Comparison of ENCODE assay signal across 26 cellular contexts in the genomic region with DNA sequence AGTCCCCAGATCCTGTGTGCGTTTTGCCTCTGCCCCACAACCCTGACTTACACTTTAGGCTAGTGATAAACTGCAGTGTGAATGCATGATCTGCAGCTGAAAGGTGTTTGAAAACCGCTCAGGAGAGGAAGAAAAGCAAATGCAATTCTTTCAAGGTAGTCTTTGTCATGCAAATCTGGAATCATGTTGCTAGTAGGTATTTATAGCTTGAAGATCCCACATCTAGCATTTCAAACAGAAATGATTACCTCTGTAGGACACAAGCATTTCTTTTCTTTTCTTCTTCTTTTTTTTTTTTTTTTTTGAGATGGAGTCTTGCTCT. TPM values are rescaled to one million over a fixed set of nuclear protein-coding genes. Genes with fewer than 3 reads are reported as not detected.
DNase-seq lines count a peak whose midpoint lies in the region; ATAC-seq and TF ChIP-seq lines count a peak whose summit lies in the region.
"Had no signal": no experiment of that assay in that cellular context is flagged by ENCODE, and none has a peak within 500 bp of the region (broad histone marks: within the 10 kb centered on the region; RNA-seq: fewer than 3 reads in every experiment).

No MANE protein-coding gene starts in this region.

- no peaks in the 10 kb centered on the region for H4K20me1 ChIP-seq in GM23338 (replicated peaks; ENCODE audit: insufficient read depth)

- no peaks in the 10 kb centered on the region for H3K9me2 ChIP-seq in GM23338 (ENCODE audit: insufficient read depth)

- intact Hi-C loops in activated CD4-positive, alpha-beta T cell treated with anti-CD3 and anti-CD28 coated beads for 36 hours (cut with DNase I, micrococcal nuclease) = loop anchor here in 1 of 2 experiments (5.0 kb wide), 2 partner anchors 37 to 78 kb away; a partner anchor contains a TSS

- CTCF ChIA-PET in activated CD4-positive, alpha-beta T cell treated with anti-CD3 and anti-CD28 coated beads for 36 hours (lab: Charles Lee) = interaction anchor here (0.9 to 10.4 kb wide), 17 partner anchors 11 to 94 kb away, joined by 3 to 291 read pairs (median 5); a partner anchor contains a TSS

- no peak for DNase-seq in activated CD4-positive, alpha-beta T cell treated with anti-CD3 and anti-CD28 coated beads for 36 hours
- no peak for DNase-seq in activated CD4-positive, alpha-beta T cell treated with anti-CD3 and anti-CD28 coated beads, Interleukin-2, amount 50 U/mL, for 4 hours
- peak; percentile 66 for DNase-seq in GM23338 (ENCODE audit: low spot score)
- no peak for DNase-seq in T-helper 17 cell
- no peak for DNase-seq in NK-92 (lab: John Stamatoyannopoulos, UW; ENCODE audit: unreplicated experiment)
- no peak for DNase-seq in NCI-H446 treated with DMSO at 0.1 percent for 48 hours (lab: John Stamatoyannopoulos, UW)
- DNase-seq: activated CD4-positive, alpha-beta T cell treated with anti-CD3 and anti-CD28 coated beads, Interleukin-2, amount 50 U/mL, for 48 hours; activated T-cell treated with anti-CD3 and anti-CD28 coated beads, Interleukin-2, amount 50 U/mL, for 1 hour; effector memory CD8-positive, alpha-beta T cell; GOT3; heart left ventricle; NCI-H226; ovary; stimulated activated naive CD8-positive, alpha-beta T cell treated with anti-CD3 and anti-CD28 coated beads, Interleukin-15, Interleukin-2, amounts not matched to agents 100 U/mL and 50 U/mL, for 24 hours; uterus had no signal

- H3K4me1 Mint-ChIP-seq in activated CD4-positive, alpha-beta T cell treated with anti-CD3 and anti-CD28 coated beads for 36 hours = peaks cover 54% of the 10 kb centered on the region
- H3K4me1 Mint-ChIP-seq in GM23338 = peaks cover 23% of the 10 kb centered on the region
- peaks cover 43% of the 10 kb centered on the region for H3K4me1 Mint-ChIP-seq in T-helper 17 cell

- no peaks in the 10 kb centered on the region for H3F3A ChIP-seq in GM23338 (replicated peaks; ENCODE audit: low read depth)

- no peaks in the 10 kb centered on the region for H3K79me2 ChIP-seq in GM23338 (replicated peaks; ENCODE audit: insufficient read depth)

- H2AFZ ChIP-seq in GM23338 = no peak overlapping the region

- peak overlapping the region; percentile 58 for H3K4me2 ChIP-seq in GM23338

- H3K27ac Mint-ChIP-seq in activated CD4-positive, alpha-beta T cell treated with anti-CD3 and anti-CD28 coated beads for 36 hours = peak overlapping the region; percentile 13
- H3K27ac Mint-ChIP-seq in GM23338 (no peak overlapping the region), T-helper 17 cell (peak overlapping the region; percentile 53)
- H3K27ac Mint-ChIP-seq: effector memory CD8-positive, alpha-beta T cell; nephron had no signal

- H3K9me3 Mint-ChIP-seq in activated CD4-positive, alpha-beta T cell treated with anti-CD3 and anti-CD28 coated beads for 36 hours (ENCODE audit: low read depth) = no peaks in the 10 kb centered on the region
- no peaks in the 10 kb centered on the region; the same call in 2 of the 3 replicates for H3K9me3 Mint-ChIP-seq in GM23338
- H3K9me3 Mint-ChIP-seq: effector memory CD8-positive, alpha-beta T cell; nephron had no signal

- no peak overlapping the region for H3K4me3 Mint-ChIP-seq in activated CD4-positive, alpha-beta T cell treated with anti-CD3 and anti-CD28 coated beads for 36 hours
- H3K4me3 Mint-ChIP-seq in GM23338 (0 out of 3 replicates have a peak overlapping the region, but pooled peaks have one; percentile 17), T-helper 17 cell (no peak overlapping the region)
- H3K4me3 Mint-ChIP-seq: effector memory CD8-positive, alpha-beta T cell; nephron had no signal

- peaks cover 23% of the 10 kb centered on the region; the same call in 1 of the 2 replicates for H3K27me3 ChIP-seq in GM23338 (ENCODE audit: insufficient read depth)
- H3K27me3 ChIP-seq in iPS-18a (ENCODE audit: control insufficient read depth, insufficient read depth, low read length) = peaks cover 17% of the 10 kb centered on the region
- H3K27me3 ChIP-seq: ovary had no signal

- ATAC-seq in activated CD4-positive, alpha-beta T cell treated with anti-CD3 and anti-CD28 coated beads for 36 hours = no peak
- peak; percentile 13 for ATAC-seq in GM23338
- ATAC-seq in T-helper 17 cell = no peak
- ATAC-seq in GM21381 (IDR thresholded peaks at IDR 0.05; ENCODE audit: unreplicated experiment) = no peak
- ATAC-seq: effector memory CD8-positive, alpha-beta T cell had no signal

- no peaks in the 10 kb centered on the region for H3K27me3 Mint-ChIP-seq in activated CD4-positive, alpha-beta T cell treated with anti-CD3 and anti-CD28 coated beads for 36 hours
- H3K27me3 Mint-ChIP-seq in GM23338 (ENCODE audit: insufficient read depth, low read depth, poor library complexity) (peaks cover 14% of the 10 kb centered on the region), T-helper 17 cell (no peaks in the 10 kb centered on the region)

- H3K27ac ChIP-seq in GM23338 (ENCODE audit: low read depth) = peak overlapping the region; percentile 36; the same call in 1 of the 2 replicates
- no peak overlapping the region for H3K27ac ChIP-seq in iPS-18a (ENCODE audit: low read length)
- H3K27ac ChIP-seq: breast epithelium, heart left ventricle, ovary, SJSA1, thoracic aorta, uterus had no signal

- POLR2A ChIA-PET in activated CD4-positive, alpha-beta T cell treated with anti-CD3 and anti-CD28 coated beads for 36 hours (lab: Charles Lee) = interaction anchor here (0.5 to 2.7 kb wide), 3 partner anchors 23 to 1067 kb away, joined by 3 to 11 read pairs (median 3); no protein-coding TSS in a partner anchor

- H3K36me3 ChIP-seq in GM23338 (ENCODE audit: insufficient read depth) = no peaks in the 10 kb centered on the region
- H3K36me3 ChIP-seq in iPS-18a (ENCODE audit: control insufficient read depth, low read depth, low read length) = no peaks in the 10 kb centered on the region
- H3K36me3 ChIP-seq: breast epithelium, heart left ventricle, ovary, SJSA1, thoracic aorta, uterus had no signal

- peaks cover 16% of the 10 kb centered on the region; the same call in 1 of the 2 replicates for H3K4me1 ChIP-seq in GM23338 (ENCODE audit: insufficient read depth)
- H3K4me1 ChIP-seq in iPS-18a (ENCODE audit: control insufficient read depth, low read depth, low read length) = peaks cover 9% of the 10 kb centered on the region
- H3K4me1 ChIP-seq: breast epithelium had no signal

- H3K4me3 ChIP-seq in GM23338 (peak overlapping the region; percentile 7; the same call in 1 of the 2 replicates), iPS-18a (ENCODE audit: low read length) (peak overlapping the region; percentile 29)
- H3K4me3 ChIP-seq: breast epithelium, heart left ventricle, lung, ovary, SJSA1, thoracic aorta, uterus had no signal

- TF ChIP-seq CTCF in GM23338 (conservative IDR thresholded peaks at IDR 0.05; ENCODE audit: low read depth in 2 of 2) = no peak

- no peak overlapping the region for H3K9ac ChIP-seq in iPS-18a (ENCODE audit: low read length)

- H3K9me3 ChIP-seq in T-helper 17 cell (ENCODE audit: control insufficient read depth, low read length, poor library complexity, severe bottlenecking) = no peaks in the 10 kb centered on the region
- H3K9me3 ChIP-seq in iPS-18a (ENCODE audit: control insufficient read depth, low read depth, low read length) = no peaks in the 10 kb centered on the region
- H3K9me3 ChIP-seq: breast epithelium, heart left ventricle, ovary, SJSA1, thoracic aorta, uterus had no signal

- no peaks in the 10 kb centered on the region for H3K36me3 Mint-ChIP-seq in activated CD4-positive, alpha-beta T cell treated with anti-CD3 and anti-CD28 coated beads for 36 hours (ENCODE audit: low read depth)
- H3K36me3 Mint-ChIP-seq in GM23338 (ENCODE audit: low read depth) (peaks cover 5% of the 10 kb centered on the region; the same call in 2 of the 3 replicates), T-helper 17 cell (ENCODE audit: low read depth) (peaks cover 2% of the 10 kb centered on the region)
- H3K36me3 Mint-ChIP-seq: CD4-positive, CD25-positive, alpha-beta regulatory T cell had no signal

TF ChIP-seq in GM23338, 12 proteins besides CTCF, POLR2A, EP300 and RAD21:
- TF ChIP-seq POLR2AphosphoS5 (IDR thresholded peaks at IDR 0.05; ENCODE audit: low read depth) (no peak), NANOG (IDR thresholded peaks at IDR 0.05; ENCODE audit: borderline replicate concordance) (peak; percentile 66; the same call in 1 of the 2 replicates)
TF ChIP-seq in GM23338: peak in this region for 1.

RNA-seq across cellular contexts. Expression of a gene that starts 42.2 kb away (rescaled TPM):
- total RNA-seq in activated CD4-positive, alpha-beta T cell treated with anti-CD3 and anti-CD28 coated beads for 36 hours = 10 to 100 TPM; 90.7 to 97.1 TPM
- 51.9 and 57.8 TPM in 2 replicates for total RNA-seq in GM23338 (2014; rRNA removed; shearing (Covaris generic))
- 75.6 and 79.0 TPM in 2 replicates for polyA plus RNA-seq in GM23338 (2016; fragmentation: Nextera tagmentation; extraction: Ambion mirVana)
- 10 to 100 TPM; 30.1 TPM for total RNA-seq in T-helper 17 cell

RNA-seq across cellular contexts. Expression of a gene that starts 53.9 kb away (rescaled TPM):
- 10 to 100 TPM; 35.4 to 43.3 TPM for total RNA-seq in activated CD4-positive, alpha-beta T cell treated with anti-CD3 and anti-CD28 coated beads for 36 hours
- 0.24 and 2.6 TPM in 2 replicates for total RNA-seq in GM23338 (2014; rRNA removed; shearing (Covaris generic))
- polyA plus RNA-seq in GM23338 (2016; fragmentation: Nextera tagmentation; extraction: Ambion mirVana) = 0.31 TPM in 1 of 2 replicates, not detected in the other
- 100 to 1,000 TPM; 127 to 159 TPM for total RNA-seq in T-helper 17 cell
- total RNA-seq: fibroblast of villous mesenchyme, MCF 10A, RPMI7951, SJSA1, thoracic aorta had no signal

Comparison
In these comparisons a context has a peak if more than half of its experiments do, and no peak if none do; other contexts are left out.
1. RNA of a gene that starts 53.9 kb away (total RNA-seq): 127 to 159 TPM in T-helper 17 cell and 35.4 to 43.3 TPM in activated CD4-positive, alpha-beta T cell treated with anti-CD3 and anti-CD28 coated beads for 36 hours; 0.24 to 2.6 TPM in GM23338; every median in the first group is over 10 times any median in the second.